ENCODE assay signal across 26 cellular contexts in the genomic region with DNA sequence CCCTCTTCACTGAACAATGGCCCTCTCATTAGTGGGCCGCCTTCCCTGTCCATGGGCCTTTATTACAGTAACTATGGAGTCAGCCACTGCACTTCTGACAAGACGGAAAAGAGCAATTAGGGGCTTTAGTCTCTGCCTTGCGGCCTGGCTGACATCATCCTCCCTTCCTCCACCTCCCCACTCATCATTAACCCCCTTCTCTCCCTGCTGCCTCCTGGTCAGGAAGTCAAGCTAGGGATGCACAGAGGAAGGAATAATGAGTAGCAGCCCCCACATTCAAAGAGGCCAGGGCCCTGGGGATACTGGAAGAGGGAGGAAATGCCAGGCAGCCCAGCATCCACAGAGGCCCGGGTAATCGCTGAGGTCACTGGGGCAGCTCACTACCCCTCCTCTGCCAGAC.
A peak's percentile ranks its signal among the peaks of the same experiment; 100 is the strongest.
DNase-seq lines count a peak whose midpoint lies in the region; ATAC-seq and TF ChIP-seq lines count a peak whose summit lies in the region.
"Had no signal": no experiment of that assay in that cellular context is flagged by ENCODE, and none has a peak within 500 bp of the region (broad histone marks: within the 10 kb centered on the region; RNA-seq: fewer than 3 reads in every experiment).

No MANE protein-coding gene starts in this region.

- intact Hi-C loops in left ventricle myocardium superior (cut with micrococcal nuclease) = no loop called here

- peak; percentile 87 for DNase-seq in Daoy (ENCODE audit: low read depth)
- peak; percentile 74 for DNase-seq in islet precursor cell
- peak; percentile 54 for DNase-seq in retina
- no peak for DNase-seq in globus pallidus (ENCODE audit: low spot score)
- DNase-seq in left ventricle myocardium superior = no peak
- no peak for DNase-seq in NCI-H748 (lab: John Stamatoyannopoulos, UW; ENCODE audit: unreplicated experiment)
- DNase-seq in activated T-cell treated with anti-CD3 and anti-CD28 coated beads for 4 hours = no peak
- DNase-seq: 8988T; ACHN; BE2C; Calu3; CD8-positive, alpha-beta memory T cell; DND-41; GM23248; H7; Karpas-422; MV-4-11; NCI-H1105; NCI-H1436 treated with DMSO at 0.1 percent for 48 hours; NCI-H187 treated with DMSO at 0.1 percent for 48 hours; NCI-H2171 treated with DMSO at 0.1 percent for 48 hours; NCI-H446 treated with DMSO at 0.1 percent for 48 hours; NCI-H526; Peyer's patch; SIG-M5 had no signal

- no peak for ATAC-seq in left ventricle myocardium superior

TF ChIP-seq in PFSK-1, 5 proteins besides CTCF, POLR2A, EP300 and RAD21:
- TF ChIP-seq TAF1 (IDR thresholded peaks at IDR 0.05; ENCODE audit: borderline replicate concordance, insufficient read depth, low read length) (no peak; the same call in 1 of the 2 replicates), SIN3A (IDR thresholded peaks at IDR 0.05; ENCODE audit: borderline replicate concordance, insufficient read depth, low read length) (peak; percentile 81; the same call in 1 of the 2 replicates), REST (IDR thresholded peaks at IDR 0.05; ENCODE audit: insufficient read depth in 1 of 2, low read depth in 2 of 2, low read length in 2 of 2) (peak in 1 of 2 experiments; percentile 56; a peak in 1 of 4 replicates), POLR2AphosphoS5 (IDR thresholded peaks at IDR 0.05; ENCODE audit: low read depth, low read length) (0 out of 2 replicates have a peak, but pooled peaks have one; percentile 21), FOXP2 (optimal IDR thresholded peaks at IDR 0.05; ENCODE audit: borderline replicate concordance, extremely low read depth, extremely low read length, insufficient read depth) (peak; percentile 47)

Comparison
In these comparisons a context has a peak if more than half of its experiments do, and no peak if none do; other contexts are left out.
1. DNase-seq: peak in Daoy (single experiment), islet precursor cell (single experiment) and retina (single experiment); none in globus pallidus (single experiment), left ventricle myocardium superior (single experiment), NCI-H748 (single experiment) and activated T-cell treated with anti-CD3 and anti-CD28 coated beads for 4 hours (single experiment).